1 cellular context compared by ENCODE assay signal in genomic region chr12:62631531-62632520, GRCh38.
TF ChIP-seq lines count a peak whose summit lies in the region.

No MANE protein-coding gene starts in this region.

TF ChIP-seq in HepG2, 621 proteins besides CTCF, POLR2A, EP300 and RAD21 (continued from another document and continues in another):
- peak; percentile 41; the same call in 1 of the 2 replicates for TF ChIP-seq ARID4A (CRISPR knock-in tag; IDR thresholded peaks at IDR 0.05; ENCODE audit: borderline replicate concordance)
- no peak for TF ChIP-seq NRL (CRISPR knock-in tag; IDR thresholded peaks at IDR 0.05; ENCODE audit: borderline replicate concordance)
- TF ChIP-seq ZNF792 (CRISPR knock-in tag; IDR thresholded peaks at IDR 0.05), result peak; percentile 9; the same call in 1 of the 2 replicates
- no peak for TF ChIP-seq EZH2 (conservative IDR thresholded peaks at IDR 0.05; ENCODE audit: low read depth, low read length)
- TF ChIP-seq ZGPAT (CRISPR knock-in tag; IDR thresholded peaks at IDR 0.05), result peak; percentile 42; the same call in 1 of the 2 replicates
- peak; percentile 59; the same call in 1 of the 2 replicates for TF ChIP-seq ZNF274 (CRISPR knock-in tag; IDR thresholded peaks at IDR 0.05)
- TF ChIP-seq MAF1 (CRISPR knock-in tag; IDR thresholded peaks at IDR 0.05; ENCODE audit: borderline replicate concordance), result no peak
- peak; percentile 24; the same call in 1 of the 2 replicates for TF ChIP-seq ZNF263 (CRISPR knock-in tag; IDR thresholded peaks at IDR 0.05)
- TF ChIP-seq MXD1 (CRISPR knock-in tag; IDR thresholded peaks at IDR 0.05), result peak; percentile 58; the same call in 1 of the 2 replicates
- no peak for TF ChIP-seq ZNF639 (CRISPR knock-in tag; conservative IDR thresholded peaks at IDR 0.05)
- 0 out of 2 replicates have a peak, but pooled peaks have one; percentile 35 for TF ChIP-seq GLI4 (CRISPR knock-in tag; IDR thresholded peaks at IDR 0.05; ENCODE audit: borderline replicate concordance)
- no peak for TF ChIP-seq ZNF33A (CRISPR knock-in tag; IDR thresholded peaks at IDR 0.05; ENCODE audit: borderline replicate concordance)
- no peak for TF ChIP-seq TRIM22 (IDR thresholded peaks at IDR 0.05)
- TF ChIP-seq KDM4B (CRISPR knock-in tag; IDR thresholded peaks at IDR 0.05), result no peak
- TF ChIP-seq ZNF788 (CRISPR knock-in tag; IDR thresholded peaks at IDR 0.05; ENCODE audit: borderline replicate concordance), result peak; percentile 72; the same call in 1 of the 2 replicates
- no peak for TF ChIP-seq RORA (CRISPR knock-in tag; IDR thresholded peaks at IDR 0.05)
- peak; percentile 77; the same call in 1 of the 2 replicates for TF ChIP-seq ZNF790 (CRISPR knock-in tag; IDR thresholded peaks at IDR 0.05; ENCODE audit: borderline replicate concordance)
- no peak for TF ChIP-seq CHCHD3 (CRISPR knock-in tag; IDR thresholded peaks at IDR 0.05)
- no peak for TF ChIP-seq TSC22D2 (CRISPR knock-in tag; IDR thresholded peaks at IDR 0.05; ENCODE audit: borderline replicate concordance)
- no peak for TF ChIP-seq ZBTB33 (CRISPR knock-in tag; IDR thresholded peaks at IDR 0.05)
- TF ChIP-seq ZNF878 (CRISPR knock-in tag; IDR thresholded peaks at IDR 0.05), result 0 out of 2 replicates have a peak, but pooled peaks have one; percentile 54
- TF ChIP-seq ZNF564 (CRISPR knock-in tag; IDR thresholded peaks at IDR 0.05), result peak; percentile 34; the same call in 1 of the 2 replicates
- TF ChIP-seq RCOR2 (CRISPR knock-in tag; IDR thresholded peaks at IDR 0.05), result no peak
- TF ChIP-seq ZBTB2 (CRISPR knock-in tag; IDR thresholded peaks at IDR 0.05; ENCODE audit: low read depth), result no peak
- TF ChIP-seq MAZ (IDR thresholded peaks at IDR 0.05; ENCODE audit: borderline replicate concordance, low read depth, low read length), result no peak
- TF ChIP-seq MAZ (CRISPR knock-in tag; IDR thresholded peaks at IDR 0.05; ENCODE audit: low read depth), result 0 out of 2 replicates have a peak, but pooled peaks have one; percentile 10
- 0 out of 2 replicates have a peak, but pooled peaks have one; percentile 16 for TF ChIP-seq ZNF556 (CRISPR knock-in tag; IDR thresholded peaks at IDR 0.05; ENCODE audit: borderline replicate concordance)
- no peak for TF ChIP-seq HMG20B (CRISPR knock-in tag; conservative IDR thresholded peaks at IDR 0.05)
- TF ChIP-seq HOXA3 (CRISPR knock-in tag; IDR thresholded peaks at IDR 0.05), result 0 out of 2 replicates have a peak, but pooled peaks have one; percentile 24
- no peak for TF ChIP-seq GMEB2 (CRISPR knock-in tag; IDR thresholded peaks at IDR 0.05; ENCODE audit: low read depth)
- peak; percentile 73 for TF ChIP-seq PHF8 (CRISPR knock-in tag; IDR thresholded peaks at IDR 0.05)
- TF ChIP-seq IKZF5 (CRISPR knock-in tag; IDR thresholded peaks at IDR 0.05), result peak; percentile 30; the same call in 1 of the 2 replicates
- TF ChIP-seq GTF3A (CRISPR knock-in tag; conservative IDR thresholded peaks at IDR 0.05), result no peak
- TF ChIP-seq NR2F6 (IDR thresholded peaks at IDR 0.05), result no peak
- TF ChIP-seq NR2F6 (CRISPR knock-in tag; IDR thresholded peaks at IDR 0.05), result 0 out of 2 replicates have a peak, but pooled peaks have one; percentile 12
- TF ChIP-seq ZNF83 (CRISPR knock-in tag; IDR thresholded peaks at IDR 0.05; ENCODE audit: borderline replicate concordance), result no peak
- TF ChIP-seq ELF3 (CRISPR knock-in tag; IDR thresholded peaks at IDR 0.05), result no peak
- no peak for TF ChIP-seq ZNF652 (CRISPR knock-in tag; IDR thresholded peaks at IDR 0.05; ENCODE audit: borderline replicate concordance, low read depth)
- peak; percentile 58; the same call in 1 of the 2 replicates for TF ChIP-seq SALL1 (CRISPR knock-in tag; IDR thresholded peaks at IDR 0.05)
- no peak for TF ChIP-seq NFYB (CRISPR knock-in tag; IDR thresholded peaks at IDR 0.05)
- TF ChIP-seq ZNF124 (CRISPR knock-in tag; IDR thresholded peaks at IDR 0.05), result no peak; the same call in 1 of the 2 replicates
- TF ChIP-seq POGZ (CRISPR knock-in tag; IDR thresholded peaks at IDR 0.05), result peak; percentile 66; the same call in 1 of the 2 replicates
- TF ChIP-seq ZNF777 (CRISPR knock-in tag; IDR thresholded peaks at IDR 0.05), result peak; percentile 51
- no peak for TF ChIP-seq ZSCAN12 (CRISPR knock-in tag; IDR thresholded peaks at IDR 0.05)
- no peak for TF ChIP-seq ZNF704 (CRISPR knock-in tag; IDR thresholded peaks at IDR 0.05; ENCODE audit: borderline replicate concordance)
- TF ChIP-seq SNAPC5 (CRISPR knock-in tag; IDR thresholded peaks at IDR 0.05; ENCODE audit: borderline replicate concordance), result no peak
- no peak for TF ChIP-seq THAP8 (CRISPR knock-in tag; IDR thresholded peaks at IDR 0.05; ENCODE audit: borderline replicate concordance)
- TF ChIP-seq ZNF768 (CRISPR knock-in tag; IDR thresholded peaks at IDR 0.05), result peak; percentile 50; the same call in 1 of the 2 replicates
- TF ChIP-seq DMAP1 (CRISPR knock-in tag; IDR thresholded peaks at IDR 0.05), result peak; percentile 30; the same call in 1 of the 2 replicates
- peak; percentile 36; the same call in 1 of the 2 replicates for TF ChIP-seq PHF20 (CRISPR knock-in tag; IDR thresholded peaks at IDR 0.05)
